Comparison of ENCODE assay signal across 2 cellular contexts in the genomic region with DNA sequence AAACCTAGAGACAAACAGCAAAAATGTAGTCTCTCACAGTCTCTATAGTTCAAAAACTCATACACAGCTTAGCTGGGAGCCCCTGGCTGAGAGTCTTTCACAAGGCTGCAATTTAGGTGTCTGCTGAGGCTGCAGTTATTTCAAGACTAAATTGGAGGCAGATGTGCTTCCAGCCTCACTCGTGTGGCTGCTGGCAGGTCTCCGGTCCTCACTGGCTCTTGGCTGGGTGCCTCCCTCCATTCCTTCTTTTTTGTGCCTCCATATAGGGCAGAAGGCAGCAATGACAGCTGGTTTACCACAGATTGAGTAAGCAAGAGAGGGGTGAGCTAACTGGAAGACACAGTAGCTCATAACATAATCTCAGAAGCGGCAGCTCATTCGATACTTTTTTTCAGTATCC.
TF ChIP-seq lines count a peak whose summit lies in the region.

No MANE protein-coding gene starts in this region.

TF ChIP-seq in SK-N-SH, 30 proteins besides CTCF, POLR2A, EP300 and RAD21 (continued from another document):
- TF ChIP-seq, protein P1, sequence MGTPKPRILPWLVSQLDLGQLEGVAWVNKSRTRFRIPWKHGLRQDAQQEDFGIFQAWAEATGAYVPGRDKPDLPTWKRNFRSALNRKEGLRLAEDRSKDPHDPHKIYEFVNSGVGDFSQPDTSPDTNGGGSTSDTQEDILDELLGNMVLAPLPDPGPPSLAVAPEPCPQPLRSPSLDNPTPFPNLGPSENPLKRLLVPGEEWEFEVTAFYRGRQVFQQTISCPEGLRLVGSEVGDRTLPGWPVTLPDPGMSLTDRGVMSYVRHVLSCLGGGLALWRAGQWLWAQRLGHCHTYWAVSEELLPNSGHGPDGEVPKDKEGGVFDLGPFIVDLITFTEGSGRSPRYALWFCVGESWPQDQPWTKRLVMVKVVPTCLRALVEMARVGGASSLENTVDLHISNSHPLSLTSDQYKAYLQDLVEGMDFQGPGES (IDR thresholded peaks at IDR 0.05; ENCODE audit: low read depth, low read length): no peak
- TF ChIP-seq, protein P2, sequence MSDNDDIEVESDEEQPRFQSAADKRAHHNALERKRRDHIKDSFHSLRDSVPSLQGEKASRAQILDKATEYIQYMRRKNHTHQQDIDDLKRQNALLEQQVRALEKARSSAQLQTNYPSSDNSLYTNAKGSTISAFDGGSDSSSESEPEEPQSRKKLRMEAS (IDR thresholded peaks at IDR 0.05; ENCODE audit: low read depth): no peak
- TF ChIP-seq JUND (IDR thresholded peaks at IDR 0.05): no peak

TF ChIP-seq in SK-N-SH treated with all-trans-retinoic acid at 6 μM for 48 hours, 23 proteins besides CTCF, POLR2A, EP300 and RAD21 (continued from another document):
- TF ChIP-seq, protein P3, sequence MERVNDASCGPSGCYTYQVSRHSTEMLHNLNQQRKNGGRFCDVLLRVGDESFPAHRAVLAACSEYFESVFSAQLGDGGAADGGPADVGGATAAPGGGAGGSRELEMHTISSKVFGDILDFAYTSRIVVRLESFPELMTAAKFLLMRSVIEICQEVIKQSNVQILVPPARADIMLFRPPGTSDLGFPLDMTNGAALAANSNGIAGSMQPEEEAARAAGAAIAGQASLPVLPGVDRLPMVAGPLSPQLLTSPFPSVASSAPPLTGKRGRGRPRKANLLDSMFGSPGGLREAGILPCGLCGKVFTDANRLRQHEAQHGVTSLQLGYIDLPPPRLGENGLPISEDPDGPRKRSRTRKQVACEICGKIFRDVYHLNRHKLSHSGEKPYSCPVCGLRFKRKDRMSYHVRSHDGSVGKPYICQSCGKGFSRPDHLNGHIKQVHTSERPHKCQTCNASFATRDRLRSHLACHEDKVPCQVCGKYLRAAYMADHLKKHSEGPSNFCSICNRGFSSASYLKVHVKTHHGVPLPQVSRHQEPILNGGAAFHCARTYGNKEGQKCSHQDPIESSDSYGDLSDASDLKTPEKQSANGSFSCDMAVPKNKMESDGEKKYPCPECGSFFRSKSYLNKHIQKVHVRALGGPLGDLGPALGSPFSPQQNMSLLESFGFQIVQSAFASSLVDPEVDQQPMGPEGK (CRISPR knock-in tag; IDR thresholded peaks at IDR 0.05; ENCODE audit: borderline replicate concordance): no peak
- TF ChIP-seq ZFP3 (CRISPR knock-in tag; IDR thresholded peaks at IDR 0.05): no peak
